ENCODE assay signal across 1 cellular context in the genomic region with DNA sequence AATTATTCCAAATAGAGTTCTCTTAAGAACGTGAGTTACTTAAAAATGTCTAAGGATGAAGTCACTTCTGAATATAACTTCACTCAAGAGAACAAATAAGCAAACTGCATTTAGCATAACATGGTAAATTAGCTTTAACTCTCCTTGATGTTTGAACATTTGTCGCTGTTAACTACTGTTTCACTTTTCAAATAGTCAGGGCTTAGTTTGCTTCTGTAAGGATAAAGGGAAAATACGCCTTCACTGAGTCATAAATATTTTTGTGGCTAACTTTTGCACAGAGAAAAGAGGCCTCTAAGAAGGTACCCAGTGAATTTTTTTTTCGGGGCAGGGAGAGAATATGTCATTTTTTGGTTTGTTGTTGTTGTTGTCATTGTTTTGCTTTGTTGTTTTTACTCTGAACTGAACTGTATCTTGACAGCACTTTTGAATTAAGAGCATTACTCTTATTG.
TF ChIP-seq lines count a peak whose summit lies in the region.

No MANE protein-coding gene starts in this region.

TF ChIP-seq in K562, 482 proteins besides CTCF, POLR2A, EP300 and RAD21 (continued from another document):
- TF ChIP-seq, protein P1, sequence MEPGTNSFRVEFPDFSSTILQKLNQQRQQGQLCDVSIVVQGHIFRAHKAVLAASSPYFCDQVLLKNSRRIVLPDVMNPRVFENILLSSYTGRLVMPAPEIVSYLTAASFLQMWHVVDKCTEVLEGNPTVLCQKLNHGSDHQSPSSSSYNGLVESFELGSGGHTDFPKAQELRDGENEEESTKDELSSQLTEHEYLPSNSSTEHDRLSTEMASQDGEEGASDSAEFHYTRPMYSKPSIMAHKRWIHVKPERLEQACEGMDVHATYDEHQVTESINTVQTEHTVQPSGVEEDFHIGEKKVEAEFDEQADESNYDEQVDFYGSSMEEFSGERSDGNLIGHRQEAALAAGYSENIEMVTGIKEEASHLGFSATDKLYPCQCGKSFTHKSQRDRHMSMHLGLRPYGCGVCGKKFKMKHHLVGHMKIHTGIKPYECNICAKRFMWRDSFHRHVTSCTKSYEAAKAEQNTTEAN (CRISPR knock-in tag; IDR thresholded peaks at IDR 0.05), result no peak
- TF ChIP-seq MYC (IDR thresholded peaks at IDR 0.05; ENCODE audit: low read depth, low read length) (no peak), MYC (CRISPR knock-in tag; IDR thresholded peaks at IDR 0.05; ENCODE audit: borderline replicate concordance, low read depth) (no peak), FOXP1 (CRISPR knock-in tag; IDR thresholded peaks at IDR 0.05) (no peak), TSHZ1 (CRISPR knock-in tag; IDR thresholded peaks at IDR 0.05) (no peak), ZNF318 (IDR thresholded peaks at IDR 0.05; ENCODE audit: borderline replicate concordance in 1 of 2, low read depth in 1 of 2) (no peak), CCNT2 (IDR thresholded peaks at IDR 0.05; ENCODE audit: borderline replicate concordance, extremely low read depth, insufficient read length, low read depth, low read length) (no peak), BRD9 (IDR thresholded peaks at IDR 0.05; ENCODE audit: low read depth, partially characterized antibody) (no peak), MTF1 (CRISPR knock-in tag; IDR thresholded peaks at IDR 0.05; ENCODE audit: borderline replicate concordance) (no peak), MAZ (CRISPR knock-in tag; conservative IDR thresholded peaks at IDR 0.05 in 1 of 2, IDR thresholded peaks at IDR 0.05 in 1 of 2) (no peak), SREBF1 (IDR thresholded peaks at IDR 0.05; ENCODE audit: borderline replicate concordance, low read depth, low read length) (no peak), BCOR (IDR thresholded peaks at IDR 0.05) (no peak), ELF2 (CRISPR knock-in tag; IDR thresholded peaks at IDR 0.05) (no peak)
TF ChIP-seq in K562: peak in this region for 0.
